Comparison of ENCODE assay signal across 24 cellular contexts in genomic region chr3:77602722-77603121, GRCh38.
"Had no signal": no experiment of that assay in that cellular context is flagged by ENCODE, and none has a peak within 500 bp of the region (broad histone marks: within the 10 kb centered on the region; RNA-seq: fewer than 3 reads in every experiment).

No MANE protein-coding gene starts in this region.

- H3K9me3 ChIP-seq: gastrocnemius medialis, mucosa of descending colon, prostate gland, right atrium auricular region, sigmoid colon, stomach, thyroid gland had no signal

- H3K27me3 Mint-ChIP-seq: effector memory CD8-positive, alpha-beta T cell; memory B cell; naive B cell; natural killer cell treated with Interleukin-12 subunit alpha and Interleukin-12 subunit beta and Interleukin-15 and Interleukin-18, amount 100 ng/mL, for 72 hours had no signal

- H3K27me3 ChIP-seq: gastrocnemius medialis, sigmoid colon, stomach, thyroid gland had no signal

- H3K4me1 ChIP-seq: gastrocnemius medialis, prostate gland, right atrium auricular region, sigmoid colon, stomach, thyroid gland had no signal

- H3K4me3 Mint-ChIP-seq: effector memory CD8-positive, alpha-beta T cell; memory B cell; mesothelial cell of epicardium; naive B cell; natural killer cell treated with Interleukin-12 subunit alpha and Interleukin-12 subunit beta and Interleukin-15 and Interleukin-18, amount 100 ng/mL, for 72 hours; stimulated activated effector memory CD8-positive, alpha-beta T cell treated with anti-CD3 and anti-CD28 coated beads, Interleukin-12 subunit alpha, Interleukin-12 subunit beta, amount 100 ng/mL, for 72 hours had no signal

- H3K27ac Mint-ChIP-seq: effector memory CD8-positive, alpha-beta T cell; memory B cell; mesothelial cell of epicardium; natural killer cell treated with Interleukin-12 subunit alpha and Interleukin-12 subunit beta and Interleukin-15 and Interleukin-18, amount 100 ng/mL, for 72 hours; stimulated activated effector memory CD8-positive, alpha-beta T cell treated with anti-CD3 and anti-CD28 coated beads, Interleukin-12 subunit alpha, Interleukin-12 subunit beta, amount 100 ng/mL, for 72 hours had no signal

- H3K36me3 ChIP-seq: gastrocnemius medialis, prostate gland, right atrium auricular region, sigmoid colon, stomach, thyroid gland had no signal

- DNase-seq: effector memory CD8-positive, alpha-beta T cell; foreskin fibroblast; gastrocnemius medialis; head of caudate nucleus; kidney; mucosa of descending colon; naive B cell; nucleus accumbens; sigmoid colon; stimulated activated CD4-positive, alpha-beta T cell treated with anti-CD3 and anti-CD28 coated beads, Interleukin-2, amount 100 ng/mL, for 24 hours; stimulated activated CD4-positive, alpha-beta T cell treated with anti-CD3 and anti-CD28 coated beads, Interleukin-4, amount 100 ng/mL, for 24 hours; stimulated activated naive CD4-positive, alpha-beta T cell treated with Interleukin-2 at 50 U/mL for 16 hours; stomach; thyroid gland; trophoblast cell had no signal

- H3K27ac ChIP-seq: coronary artery, gastrocnemius medialis, prostate gland, right atrium auricular region, sigmoid colon, stomach, thyroid gland had no signal

- H3K4me3 ChIP-seq: coronary artery, gastrocnemius medialis, lung, mucosa of descending colon, prostate gland, right atrium auricular region, sigmoid colon, stomach, thyroid gland had no signal

- H3K4me1 Mint-ChIP-seq: memory B cell; mesothelial cell of epicardium; naive B cell; stimulated activated effector memory CD8-positive, alpha-beta T cell treated with anti-CD3 and anti-CD28 coated beads, Interleukin-12 subunit alpha, Interleukin-12 subunit beta, amount 100 ng/mL, for 72 hours had no signal

- H3K9me3 Mint-ChIP-seq: mesothelial cell of epicardium had no signal

- ATAC-seq: effector memory CD8-positive, alpha-beta T cell; gastrocnemius medialis; left lobe of liver; mucosa of descending colon; natural killer cell treated with Interleukin-12 subunit alpha and Interleukin-12 subunit beta and Interleukin-15 and Interleukin-18, amount 100 ng/mL, for 72 hours; stimulated activated effector memory CD8-positive, alpha-beta T cell treated with anti-CD3 and anti-CD28 coated beads, Interleukin-12 subunit alpha, Interleukin-12 subunit beta, amount 100 ng/mL, for 72 hours had no signal

- H3K36me3 Mint-ChIP-seq: memory B cell; naive B cell; natural killer cell treated with Interleukin-12 subunit alpha and Interleukin-12 subunit beta and Interleukin-15 and Interleukin-18, amount 100 ng/mL, for 72 hours; stimulated activated effector memory CD8-positive, alpha-beta T cell treated with anti-CD3 and anti-CD28 coated beads, Interleukin-12 subunit alpha, Interleukin-12 subunit beta, amount 100 ng/mL, for 72 hours had no signal
